12 cellular contexts compared by ENCODE assay signal in genomic region chr15:36951747-36952247, GRCh38.
DNase-seq lines count a peak whose midpoint lies in the region; ATAC-seq and TF ChIP-seq lines count a peak whose summit lies in the region.
"Had no signal": no experiment of that assay in that cellular context is flagged by ENCODE, and none has a peak within 500 bp of the region (broad histone marks: within the 10 kb centered on the region; RNA-seq: fewer than 3 reads in every experiment).

No MANE protein-coding gene starts in this region.

- H3K4me3 Mint-ChIP-seq in progenitor cell of endocrine pancreas (ENCODE audit: low read depth) (no peak overlapping the region), immature natural killer cell (no peak overlapping the region)

- TF ChIP-seq CTCF in epithelial cell of esophagus (IDR thresholded peaks at IDR 0.05; ENCODE audit: insufficient read depth, low read depth, low read length, missing control alignments): no peak
- TF ChIP-seq CTCF in progenitor cell of endocrine pancreas (IDR thresholded peaks at IDR 0.05; ENCODE audit: unreplicated experiment): no peak

- H3K36me3 Mint-ChIP-seq in progenitor cell of endocrine pancreas (ENCODE audit: insufficient read depth) (peaks cover 3% of the 10 kb centered on the region), immature natural killer cell (no peaks in the 10 kb centered on the region)

- H3K27ac Mint-ChIP-seq in progenitor cell of endocrine pancreas (peak overlapping the region; percentile 6), immature natural killer cell (no peak overlapping the region)

- no peak overlapping the region for H3K4me3 ChIP-seq in epithelial cell of esophagus (ENCODE audit: low read length)
- H3K4me3 ChIP-seq: MG63, SK-N-MC, stomach had no signal

- H3K4me1 Mint-ChIP-seq in progenitor cell of endocrine pancreas (ENCODE audit: low read depth) (peaks cover 56% of the 10 kb centered on the region), immature natural killer cell (no peaks in the 10 kb centered on the region)

- H3K9me3 Mint-ChIP-seq in progenitor cell of endocrine pancreas (ENCODE audit: low read depth): no peaks in the 10 kb centered on the region
- H3K9me3 Mint-ChIP-seq in immature natural killer cell: peaks cover 3 to 23% (median 6%) of the 10 kb centered on the region in 6 donors

- no peak for ATAC-seq in GM21786 (IDR thresholded peaks at IDR 0.05; ENCODE audit: unreplicated experiment)

- DNase-seq in H4 (ENCODE audit: low spot score) (peak; percentile 17), NCI-H446 (lab: John Stamatoyannopoulos, UW) (peak; percentile 21 to 39), epithelial cell of esophagus (ENCODE audit: low read depth) (peak; percentile 56), progenitor cell of endocrine pancreas (ENCODE audit: low spot score, unreplicated experiment) (no peak), DMS153 (lab: John Stamatoyannopoulos, UW) (no peak), immature natural killer cell (no peak)
- DNase-seq: activated CD4-positive, alpha-beta T cell treated with anti-CD3 and anti-CD28 coated beads, Interleukin-2, amount 50 U/mL, for 4 hours; MG63; stimulated activated CD4-positive, alpha-beta T cell treated with anti-CD3 and anti-CD28 coated beads, Interleukin-15, amount 100 ng/mL, for 24 hours; stomach had no signal

- H3K27me3 Mint-ChIP-seq in progenitor cell of endocrine pancreas (no peaks in the 10 kb centered on the region), immature natural killer cell (ENCODE audit: low read depth in 3 of 3) (peaks cover 0 to 2% (median 0%) of the 10 kb centered on the region in 3 donors)

Comparison
In these comparisons a context has a peak if more than half of its experiments do, and no peak if none do; other contexts are left out.
1. DNase-seq: peak in H4 (single experiment), NCI-H446 (2 of 2) and epithelial cell of esophagus (single experiment); none in progenitor cell of endocrine pancreas (single experiment), DMS153 (single experiment) and immature natural killer cell (0 of 3).